Comparison of ENCODE assay signal across 8 cellular contexts in genomic region chr10:14878266-14879054, GRCh38. TPM values are rescaled to one million over a fixed set of nuclear protein-coding genes. Genes with fewer than 3 reads are reported as not detected.
A peak's percentile ranks its signal among the peaks of the same experiment; 100 is the strongest.
DNase-seq lines count a peak whose midpoint lies in the region; ATAC-seq and TF ChIP-seq lines count a peak whose summit lies in the region.

Gene SUV39H2 (plus strand): TSS chr10:14878866. CDS start chr10:14878889, 23 bp downstream.

- no peaks in the 10 kb centered on the region for H3K36me3 ChIP-seq in ectodermal cell (ENCODE audit: control insufficient read depth, insufficient read depth, low read length)
- H3K36me3 ChIP-seq in lung (ENCODE audit: control insufficient read depth in 2 of 2, insufficient read depth in 2 of 2, low read length in 2 of 2): no peaks in the 10 kb centered on the region

- no peaks in the 10 kb centered on the region for H3K4me1 ChIP-seq in ectodermal cell (ENCODE audit: control insufficient read depth, insufficient read depth, low read length)
- H3K4me1 ChIP-seq in lung (ENCODE audit: control insufficient read depth in 2 of 2, insufficient read depth in 2 of 2, low read length in 2 of 2): peaks cover 2 to 5% of the 10 kb centered on the region in 2 donors

- no peaks in the 10 kb centered on the region for H3K27me3 ChIP-seq in ectodermal cell (ENCODE audit: control insufficient read depth, insufficient read depth, low read length, poor library complexity, severe bottlenecking)
- H3K27me3 ChIP-seq in lung (ENCODE audit: control insufficient read depth, insufficient read depth): no peaks in the 10 kb centered on the region

- no peak for TF ChIP-seq CTCF in GM20000 (IDR thresholded peaks at IDR 0.05; ENCODE audit: extremely low read depth, missing control alignments)
- peak; percentile 8 for TF ChIP-seq CTCF in lung (IDR thresholded peaks at IDR 0.05; ENCODE audit: control extremely low read depth, extremely low read depth)

- H3K27ac ChIP-seq in ectodermal cell (ENCODE audit: insufficient read depth, low read depth, low read length, poor library complexity, severe bottlenecking): peak within 1 kb of the TSS; percentile 97
- peak within 1 kb of the TSS; percentile 90 to 99 for H3K27ac ChIP-seq in lung (ENCODE audit: low read depth in 1 of 2, low read length in 1 of 2)

- peak; percentile 95 for ATAC-seq in lung (ENCODE audit: insufficient read depth, low FRiP score)

- DNase-seq in CMK (ENCODE audit: low read depth): peak; percentile 71
- DNase-seq in GM20000 (ENCODE audit: low spot score): peak; percentile 100
- peak; percentile 44 for DNase-seq in HS-5 (ENCODE audit: low read depth)
- peak; percentile 12 for DNase-seq in NK-92 (lab: John Stamatoyannopoulos, UW; ENCODE audit: unreplicated experiment)
- DNase-seq in activated CD8-positive, alpha-beta memory T cell treated with anti-CD3 and anti-CD28 coated beads for 1 hour (ENCODE audit: extremely low read depth in 1 of 2, low read depth in 1 of 2): peak; percentile 63 to 85
- peak; percentile 95 for DNase-seq in lung (ENCODE audit: low spot score)
- peak; percentile 85 to 93 (median 86) for DNase-seq in stimulated activated CD4-positive, alpha-beta T cell treated with anti-CD3 and anti-CD28 coated beads, TNF-alpha, amount 100 ng/mL, for 24 hours (ENCODE audit: low read depth in 3 of 3)

- H3K9me3 ChIP-seq in ectodermal cell (ENCODE audit: control insufficient read depth, low read length) (no peaks in the 10 kb centered on the region), lung (ENCODE audit: control insufficient read depth in 2 of 2, insufficient read depth in 1 of 2, low read length in 1 of 2) (no peaks in the 10 kb centered on the region)

- WGBS in ectodermal cell, 2 experiments: 0% methylated on average over 92 of the region's 92 CpGs
- WGBS in lung, 2 donors: 0% methylated on average over 70 to 92 of the region's 92 CpGs

- H3K4me3 ChIP-seq in ectodermal cell (ENCODE audit: insufficient read depth, low read depth, low read length) (peak within 1 kb of the TSS; percentile 94), lung (peak within 1 kb of the TSS; percentile 97)

RNA-seq across cellular contexts. Expression of gene SUV39H2, which starts in this region (rescaled TPM):
- polyA plus RNA-seq in ectodermal cell (2013, experiment 1 of 4): 60.2 TPM
- 64.6 TPM for polyA plus RNA-seq in ectodermal cell (2013, experiment 2 of 4)
- polyA plus RNA-seq in ectodermal cell (2013, experiment 3 of 4): 46.9 TPM
- 49.4 TPM for polyA plus RNA-seq in ectodermal cell (2013, experiment 4 of 4)
- 1 to 10 TPM; 6.9 to 7.7 TPM for total RNA-seq in lung
- 1 to 10 TPM; 2.6 to 3.8 TPM for polyA plus RNA-seq in lung

Comparison
In these comparisons a context has a peak if more than half of its experiments do, and no peak if none do; other contexts are left out.
1. Peak in every context shown above with its lines: DNase-seq, ATAC-seq, H3K4me3 ChIP-seq and H3K27ac ChIP-seq.
2. DNase-seq: peak in every context shown above with its lines; median percentile 100 in GM20000; 95 in lung; 86 in stimulated activated CD4-positive, alpha-beta T cell treated with anti-CD3 and anti-CD28 coated beads, TNF-alpha, amount 100 ng/mL, for 24 hours; 74 in activated CD8-positive, alpha-beta memory T cell treated with anti-CD3 and anti-CD28 coated beads for 1 hour; 71 in CMK; 44 in HS-5; 12 in NK-92.